1 cellular context compared by ENCODE assay signal in genomic region chr12:101685121-101685520, GRCh38.
TF ChIP-seq lines count a peak whose summit lies in the region.

No MANE protein-coding gene starts in this region.

TF ChIP-seq in GM23338, 12 proteins besides CTCF, POLR2A, EP300 and RAD21 (continued from another document):
- TF ChIP-seq, protein P1, sequence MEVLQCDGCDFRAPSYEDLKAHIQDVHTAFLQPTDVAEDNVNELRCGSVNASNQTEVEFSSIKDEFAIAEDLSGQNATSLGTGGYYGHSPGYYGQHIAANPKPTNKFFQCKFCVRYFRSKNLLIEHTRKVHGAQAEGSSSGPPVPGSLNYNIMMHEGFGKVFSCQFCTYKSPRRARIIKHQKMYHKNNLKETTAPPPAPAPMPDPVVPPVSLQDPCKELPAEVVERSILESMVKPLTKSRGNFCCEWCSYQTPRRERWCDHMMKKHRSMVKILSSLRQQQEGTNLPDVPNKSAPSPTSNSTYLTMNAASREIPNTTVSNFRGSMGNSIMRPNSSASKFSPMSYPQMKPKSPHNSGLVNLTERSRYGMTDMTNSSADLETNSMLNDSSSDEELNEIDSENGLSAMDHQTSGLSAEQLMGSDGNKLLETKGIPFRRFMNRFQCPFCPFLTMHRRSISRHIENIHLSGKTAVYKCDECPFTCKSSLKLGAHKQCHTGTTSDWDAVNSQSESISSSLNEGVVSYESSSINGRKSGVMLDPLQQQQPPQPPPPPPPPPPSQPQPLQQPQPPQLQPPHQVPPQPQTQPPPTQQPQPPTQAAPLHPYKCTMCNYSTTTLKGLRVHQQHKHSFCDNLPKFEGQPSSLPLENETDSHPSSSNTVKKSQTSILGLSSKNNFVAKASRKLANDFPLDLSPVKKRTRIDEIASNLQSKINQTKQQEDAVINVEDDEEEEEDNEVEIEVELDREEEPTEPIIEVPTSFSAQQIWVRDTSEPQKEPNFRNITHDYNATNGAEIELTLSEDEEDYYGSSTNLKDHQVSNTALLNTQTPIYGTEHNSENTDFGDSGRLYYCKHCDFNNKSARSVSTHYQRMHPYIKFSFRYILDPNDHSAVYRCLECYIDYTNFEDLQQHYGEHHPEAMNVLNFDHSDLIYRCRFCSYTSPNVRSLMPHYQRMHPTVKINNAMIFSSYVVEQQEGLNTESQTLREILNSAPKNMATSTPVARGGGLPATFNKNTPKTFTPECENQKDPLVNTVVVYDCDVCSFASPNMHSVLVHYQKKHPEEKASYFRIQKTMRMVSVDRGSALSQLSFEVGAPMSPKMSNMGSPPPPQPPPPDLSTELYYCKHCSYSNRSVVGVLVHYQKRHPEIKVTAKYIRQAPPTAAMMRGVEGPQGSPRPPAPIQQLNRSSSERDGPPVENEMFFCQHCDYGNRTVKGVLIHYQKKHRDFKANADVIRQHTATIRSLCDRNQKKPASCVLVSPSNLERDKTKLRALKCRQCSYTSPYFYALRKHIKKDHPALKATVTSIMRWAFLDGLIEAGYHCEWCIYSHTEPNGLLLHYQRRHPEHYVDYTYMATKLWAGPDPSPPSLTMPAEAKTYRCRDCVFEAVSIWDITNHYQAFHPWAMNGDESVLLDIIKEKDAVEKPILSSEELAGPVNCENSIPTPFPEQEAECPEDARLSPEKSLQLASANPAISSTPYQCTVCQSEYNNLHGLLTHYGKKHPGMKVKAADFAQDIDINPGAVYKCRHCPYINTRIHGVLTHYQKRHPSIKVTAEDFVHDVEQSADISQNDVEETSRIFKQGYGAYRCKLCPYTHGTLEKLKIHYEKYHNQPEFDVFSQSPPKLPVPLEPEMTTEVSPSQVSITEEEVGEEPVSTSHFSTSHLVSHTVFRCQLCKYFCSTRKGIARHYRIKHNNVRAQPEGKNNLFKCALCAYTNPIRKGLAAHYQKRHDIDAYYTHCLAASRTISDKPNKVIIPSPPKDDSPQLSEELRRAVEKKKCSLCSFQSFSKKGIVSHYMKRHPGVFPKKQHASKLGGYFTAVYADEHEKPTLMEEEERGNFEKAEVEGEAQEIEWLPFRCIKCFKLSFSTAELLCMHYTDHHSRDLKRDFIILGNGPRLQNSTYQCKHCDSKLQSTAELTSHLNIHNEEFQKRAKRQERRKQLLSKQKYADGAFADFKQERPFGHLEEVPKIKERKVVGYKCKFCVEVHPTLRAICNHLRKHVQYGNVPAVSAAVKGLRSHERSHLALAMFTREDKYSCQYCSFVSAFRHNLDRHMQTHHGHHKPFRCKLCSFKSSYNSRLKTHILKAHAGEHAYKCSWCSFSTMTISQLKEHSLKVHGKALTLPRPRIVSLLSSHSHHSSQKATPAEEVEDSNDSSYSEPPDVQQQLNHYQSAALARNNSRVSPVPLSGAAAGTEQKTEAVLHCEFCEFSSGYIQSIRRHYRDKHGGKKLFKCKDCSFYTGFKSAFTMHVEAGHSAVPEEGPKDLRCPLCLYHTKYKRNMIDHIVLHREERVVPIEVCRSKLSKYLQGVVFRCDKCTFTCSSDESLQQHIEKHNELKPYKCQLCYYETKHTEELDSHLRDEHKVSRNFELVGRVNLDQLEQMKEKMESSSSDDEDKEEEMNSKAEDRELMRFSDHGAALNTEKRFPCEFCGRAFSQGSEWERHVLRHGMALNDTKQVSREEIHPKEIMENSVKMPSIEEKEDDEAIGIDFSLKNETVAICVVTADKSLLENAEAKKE (CRISPR knock-in tag; IDR thresholded peaks at IDR 0.05): no peak
- no peak for TF ChIP-seq ZNF331 (CRISPR knock-in tag; IDR thresholded peaks at IDR 0.05; ENCODE audit: low read depth)
